In genomic region chr17:64120159-64120558, GRCh38 we compare ENCODE assay signal across 19 cellular contexts. TPM values are rescaled to one million over a fixed set of nuclear protein-coding genes. Genes with fewer than 3 reads are reported as not detected.
DNase-seq lines count a peak whose midpoint lies in the region; ATAC-seq and TF ChIP-seq lines count a peak whose summit lies in the region.
"Had no signal": no experiment of that assay in that cellular context is flagged by ENCODE, and none has a peak within 500 bp of the region (broad histone marks: within the 10 kb centered on the region; RNA-seq: fewer than 3 reads in every experiment).

No MANE protein-coding gene starts in this region.

- no peak overlapping the region for H3K9ac ChIP-seq in mucosa of rectum (ENCODE audit: low read depth in 1 of 2, low read length in 2 of 2)

- DNase-seq in NCI-H510A treated with DMSO at 0.1 percent for 48 hours (lab: John Stamatoyannopoulos, UW) (peak; percentile 41), NCI-H510A (lab: John Stamatoyannopoulos, UW) (no peak), GM12865 (ENCODE audit: low read depth) (peak; percentile 34), caudate nucleus (lab: John Stamatoyannopoulos, UW) (no peak), RPMI8226 (no peak), hippocampal formation (lab: John Stamatoyannopoulos, UW) (no peak)
- DNase-seq: 8988T; activated effector memory CD4-positive, alpha-beta T cell treated with Interleukin-2 at 50 U/mL for 16 hours; gastrocnemius medialis; KG1; mesenchymal stem cell; NCI-H1930; occipital lobe; WERI-Rb-1 had no signal

- peaks cover 14% of the 10 kb centered on the region in 2 donors for H3K4me1 ChIP-seq in mucosa of rectum (ENCODE audit: control insufficient read depth in 2 of 2, insufficient read depth in 2 of 2, low read length in 2 of 2)
- H3K4me1 ChIP-seq: HAP-1 had no signal

- H3K27ac Mint-ChIP-seq in activated T-helper 17 cell treated with anti-CD3 and anti-CD28 coated beads, Interleukin-2, amount 50 U/mL, for 72 hours = peak overlapping the region; percentile 96

- no peaks in the 10 kb centered on the region for H3K36me3 ChIP-seq in mucosa of rectum (ENCODE audit: control insufficient read depth in 2 of 2, insufficient read depth in 2 of 2, low read length in 2 of 2)
- H3K36me3 ChIP-seq: gastrocnemius medialis, HAP-1 had no signal

- H3K27me3 ChIP-seq in mucosa of rectum (ENCODE audit: control insufficient read depth in 2 of 2, insufficient read depth in 2 of 2, low read length in 2 of 2) = no peaks in the 10 kb centered on the region
- H3K27me3 ChIP-seq: gastrocnemius medialis had no signal

- H3K4me1 Mint-ChIP-seq in activated T-helper 17 cell treated with anti-CD3 and anti-CD28 coated beads, Interleukin-2, amount 50 U/mL, for 72 hours = peaks cover 56% of the 10 kb centered on the region

- H3K36me3 Mint-ChIP-seq in activated T-helper 17 cell treated with anti-CD3 and anti-CD28 coated beads, Interleukin-2, amount 50 U/mL, for 72 hours (ENCODE audit: low read depth) = peaks cover 82% of the 10 kb centered on the region

- no peaks in the 10 kb centered on the region for H3K9me3 ChIP-seq in mucosa of rectum (ENCODE audit: control insufficient read depth in 2 of 2, low read length in 2 of 2)
- H3K9me3 ChIP-seq: gastrocnemius medialis, HAP-1 had no signal

- peak overlapping the region; percentile 98 for H3K4me3 Mint-ChIP-seq in activated T-helper 17 cell treated with anti-CD3 and anti-CD28 coated beads, Interleukin-2, amount 50 U/mL, for 72 hours

- H3K27me3 Mint-ChIP-seq in activated T-helper 17 cell treated with anti-CD3 and anti-CD28 coated beads, Interleukin-2, amount 50 U/mL, for 72 hours = no peaks in the 10 kb centered on the region

- peak overlapping the region; percentile 57 for H3K4me3 ChIP-seq in GM12865 (ENCODE audit: low read depth, low read length)
- no peak overlapping the region for H3K4me3 ChIP-seq in mucosa of rectum (ENCODE audit: low read length in 2 of 2)
- H3K4me3 ChIP-seq: gastrocnemius medialis, HAP-1, smooth muscle cell had no signal

- ATAC-seq in activated T-helper 17 cell treated with anti-CD3 and anti-CD28 coated beads, Interleukin-2, amount 50 U/mL, for 72 hours (replicated peaks) = peak; percentile 75
- ATAC-seq: SK-N-SH treated with all-trans-retinoic acid at 6 μM for 48 hours had no signal

- H3K27ac ChIP-seq in mucosa of rectum (ENCODE audit: low read depth in 2 of 2, low read length in 2 of 2) = peak overlapping the region; percentile 16 to 40
- no peak overlapping the region for H3K27ac ChIP-seq in caudate nucleus (ENCODE audit: low read depth, low read length)
- H3K27ac ChIP-seq: gastrocnemius medialis, WERI-Rb-1 had no signal

- H3K9me3 Mint-ChIP-seq in activated T-helper 17 cell treated with anti-CD3 and anti-CD28 coated beads, Interleukin-2, amount 50 U/mL, for 72 hours = no peaks in the 10 kb centered on the region

- no peak for TF ChIP-seq CTCF in GM12865 (IDR thresholded peaks at IDR 0.05; ENCODE audit: insufficient read depth, low read depth, low read length, missing control alignments)

RNA-seq across cellular contexts. Expression of gene ERN1, which starts 9.8 kb away (rescaled TPM):
- 10 to 100 TPM; 42.2 to 93.3 TPM for total RNA-seq in activated T-helper 17 cell treated with anti-CD3 and anti-CD28 coated beads, Interleukin-2, amount 50 U/mL, for 72 hours

Comparison
In these comparisons a context has a peak if more than half of its experiments do, and no peak if none do; other contexts are left out.
1. DNase-seq: peak in NCI-H510A treated with DMSO at 0.1 percent for 48 hours (single experiment) and GM12865 (single experiment); none in NCI-H510A (single experiment), caudate nucleus (0 of 61), RPMI8226 (single experiment) and hippocampal formation (0 of 2).